ENCODE assay signal across 12 cellular contexts in the genomic region with DNA sequence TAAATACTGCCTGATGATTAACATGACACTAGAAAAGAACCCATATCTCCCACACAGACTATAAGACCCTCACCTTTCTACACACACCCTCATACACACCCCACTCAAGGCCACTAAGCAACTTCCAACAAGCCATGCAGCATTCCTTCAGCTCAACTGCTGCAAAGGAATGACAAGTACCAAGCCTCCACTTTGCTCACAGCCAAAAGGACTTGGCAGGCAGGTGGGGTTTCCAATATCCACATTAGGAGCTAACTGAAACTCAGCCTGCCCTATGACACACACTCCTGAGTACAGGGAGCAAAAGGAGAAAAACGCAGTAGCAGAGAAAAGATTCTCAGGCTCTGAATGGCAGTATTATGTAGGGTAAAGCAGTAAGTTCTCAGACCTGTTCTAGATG. TPM values are rescaled to one million over a fixed set of nuclear protein-coding genes. Genes with fewer than 3 reads are reported as not detected.
DNase-seq lines count a peak whose midpoint lies in the region; TF ChIP-seq lines count a peak whose summit lies in the region.
"Had no signal": no experiment of that assay in that cellular context is flagged by ENCODE, and none has a peak within 500 bp of the region (broad histone marks: within the 10 kb centered on the region; RNA-seq: fewer than 3 reads in every experiment).

No MANE protein-coding gene starts in this region.

- intact Hi-C loops in activated T-helper 2 cell treated with anti-CD3 and anti-CD28 coated beads, Interferon-gamma antibody, Interleukin-2, Interleukin-4, amounts not matched to agents 10 μg/mL and 5 μg/mL and 100 μg/mL, durations not matched to agents 14 hours and 24 hours and 36 hours (cut with micrococcal nuclease), result no loop called here

- DNase-seq in HT-29 (ENCODE audit: low spot score) (peak; percentile 28), chondrocyte (ENCODE audit: low spot score) (no peak), kidney tubule cell (ENCODE audit: low spot score) (peak; percentile 68), middle frontal gyrus (ENCODE audit: extremely low spot score, low spot score) (no peak)
- no peak for DNase-seq in NK-92 treated with Interleukin-12 subunit alpha and Interleukin-12 subunit beta, amount 100 ng/mL, for 24 hours (lab: John Stamatoyannopoulos, UW)
- no peak for DNase-seq in activated T-helper 2 cell treated with anti-CD3 and anti-CD28 coated beads, Interferon-gamma antibody, Interleukin-2, Interleukin-4, amounts not matched to agents 10 μg/mL and 5 μg/mL and 100 μg/mL, durations not matched to agents 14 hours and 24 hours and 36 hours (ENCODE audit: low spot score)
- DNase-seq in stimulated activated naive CD4-positive, alpha-beta T cell (lab: John Stamatoyannopoulos, UW), result no peak
- DNase-seq: activated CD4-positive, alpha-beta T cell treated with anti-CD3 and anti-CD28 coated beads for 1 hour; central memory CD4-positive, alpha-beta T cell; EL had no signal

- H3K4me1 Mint-ChIP-seq in chondrocyte (ENCODE audit: low read depth), result peaks cover 29% of the 10 kb centered on the region
- H3K4me1 Mint-ChIP-seq in activated T-helper 2 cell treated with anti-CD3 and anti-CD28 coated beads, Interferon-gamma antibody, Interleukin-2, Interleukin-4, amounts not matched to agents 10 μg/mL and 5 μg/mL and 100 μg/mL, durations not matched to agents 14 hours and 24 hours and 36 hours (ENCODE audit: low read depth), result no peaks in the 10 kb centered on the region
- H3K4me1 Mint-ChIP-seq: memory B cell had no signal

- no peaks in the 10 kb centered on the region for H3K9me3 ChIP-seq in skeletal muscle tissue (ENCODE audit: control insufficient read depth in 3 of 3, low read length in 3 of 3)

- H3K36me3 ChIP-seq in skeletal muscle tissue (ENCODE audit: control insufficient read depth in 3 of 3, insufficient read depth in 3 of 3, low read length in 3 of 3), result no peaks in the 10 kb centered on the region

- peak overlapping the region; percentile 1 to 66 (median 34) for H3K9ac ChIP-seq in skeletal muscle tissue (ENCODE audit: low read depth in 1 of 3, low read length in 3 of 3)

- H3K9me3 Mint-ChIP-seq in chondrocyte (ENCODE audit: low read depth), result no peaks in the 10 kb centered on the region
- H3K9me3 Mint-ChIP-seq in activated T-helper 2 cell treated with anti-CD3 and anti-CD28 coated beads, Interferon-gamma antibody, Interleukin-2, Interleukin-4, amounts not matched to agents 10 μg/mL and 5 μg/mL and 100 μg/mL, durations not matched to agents 14 hours and 24 hours and 36 hours, result no peaks in the 10 kb centered on the region
- H3K9me3 Mint-ChIP-seq: memory B cell had no signal

- H3K27ac ChIP-seq in skeletal muscle tissue (ENCODE audit: low read depth, low read length), result peak overlapping the region; percentile 80

- peaks cover 15 to 41% (median 18%) of the 10 kb centered on the region in 3 donors for H3K4me1 ChIP-seq in skeletal muscle tissue (ENCODE audit: control insufficient read depth in 3 of 3, insufficient read depth in 3 of 3, low read length in 3 of 3)

- no peaks in the 10 kb centered on the region for H3K36me3 Mint-ChIP-seq in chondrocyte (ENCODE audit: low read depth)
- no peaks in the 10 kb centered on the region for H3K36me3 Mint-ChIP-seq in activated T-helper 2 cell treated with anti-CD3 and anti-CD28 coated beads, Interferon-gamma antibody, Interleukin-2, Interleukin-4, amounts not matched to agents 10 μg/mL and 5 μg/mL and 100 μg/mL, durations not matched to agents 14 hours and 24 hours and 36 hours (ENCODE audit: low read depth)
- H3K36me3 Mint-ChIP-seq: memory B cell had no signal

- peak overlapping the region in 1 of 3 donors; percentile 10 for H3K4me3 ChIP-seq in skeletal muscle tissue (ENCODE audit: low read length in 3 of 3)

- H3K4me3 Mint-ChIP-seq in chondrocyte (ENCODE audit: unreplicated experiment), result no peak overlapping the region
- no peak overlapping the region for H3K4me3 Mint-ChIP-seq in activated T-helper 2 cell treated with anti-CD3 and anti-CD28 coated beads, Interferon-gamma antibody, Interleukin-2, Interleukin-4, amounts not matched to agents 10 μg/mL and 5 μg/mL and 100 μg/mL, durations not matched to agents 14 hours and 24 hours and 36 hours (ENCODE audit: low read depth)
- H3K4me3 Mint-ChIP-seq: memory B cell had no signal

- no peaks in the 10 kb centered on the region for H3K27me3 Mint-ChIP-seq in chondrocyte (ENCODE audit: low read depth)
- peaks cover 6% of the 10 kb centered on the region for H3K27me3 Mint-ChIP-seq in activated T-helper 2 cell treated with anti-CD3 and anti-CD28 coated beads, Interferon-gamma antibody, Interleukin-2, Interleukin-4, amounts not matched to agents 10 μg/mL and 5 μg/mL and 100 μg/mL, durations not matched to agents 14 hours and 24 hours and 36 hours (ENCODE audit: low read depth)
- H3K27me3 Mint-ChIP-seq: memory B cell had no signal

- no peaks in the 10 kb centered on the region for H3K27me3 ChIP-seq in skeletal muscle tissue (ENCODE audit: control insufficient read depth in 3 of 3, insufficient read depth in 3 of 3, low read length in 3 of 3)

- TF ChIP-seq CTCF in chondrocyte (IDR thresholded peaks at IDR 0.05), result no peak

- peak overlapping the region; percentile 1 for H3K27ac Mint-ChIP-seq in chondrocyte (ENCODE audit: unreplicated experiment)
- H3K27ac Mint-ChIP-seq in activated T-helper 2 cell treated with anti-CD3 and anti-CD28 coated beads, Interferon-gamma antibody, Interleukin-2, Interleukin-4, amounts not matched to agents 10 μg/mL and 5 μg/mL and 100 μg/mL, durations not matched to agents 14 hours and 24 hours and 36 hours, result no peak overlapping the region
- H3K27ac Mint-ChIP-seq: memory B cell had no signal

RNA-seq across cellular contexts. Expression of a gene that starts 13.4 kb away (rescaled TPM):
- total RNA-seq in HT-29 (2014; rRNA removed; shearing (Covaris generic)), result 43.7 and 44.6 TPM in 2 replicates
- total RNA-seq in chondrocyte (5.8 to 11.6 TPM (median 6.5 TPM) in 3 replicates), skeletal muscle tissue (20.4 TPM)
- 5.4 and 5.7 TPM in 2 replicates for total RNA-seq in activated T-helper 2 cell treated with anti-CD3 and anti-CD28 coated beads, Interferon-gamma antibody, Interleukin-2, Interleukin-4, amounts not matched to agents 10 μg/mL and 5 μg/mL and 100 μg/mL, durations not matched to agents 14 hours and 24 hours and 36 hours

Comparison
In these comparisons a context has a peak if more than half of its experiments do, and no peak if none do; other contexts are left out.
1. DNase-seq: peak in HT-29 (single experiment) and kidney tubule cell (single experiment); none in chondrocyte (single experiment), NK-92 treated with Interleukin-12 subunit alpha and Interleukin-12 subunit beta, amount 100 ng/mL, for 24 hours (single experiment), activated T-helper 2 cell treated with anti-CD3 and anti-CD28 coated beads, Interferon-gamma antibody, Interleukin-2, Interleukin-4, amounts not matched to agents 10 μg/mL and 5 μg/mL and 100 μg/mL, durations not matched to agents 14 hours and 24 hours and 36 hours (single experiment), stimulated activated naive CD4-positive, alpha-beta T cell (0 of 6) and middle frontal gyrus (single experiment).